10 cellular contexts compared by ENCODE assay signal in the genomic region with DNA sequence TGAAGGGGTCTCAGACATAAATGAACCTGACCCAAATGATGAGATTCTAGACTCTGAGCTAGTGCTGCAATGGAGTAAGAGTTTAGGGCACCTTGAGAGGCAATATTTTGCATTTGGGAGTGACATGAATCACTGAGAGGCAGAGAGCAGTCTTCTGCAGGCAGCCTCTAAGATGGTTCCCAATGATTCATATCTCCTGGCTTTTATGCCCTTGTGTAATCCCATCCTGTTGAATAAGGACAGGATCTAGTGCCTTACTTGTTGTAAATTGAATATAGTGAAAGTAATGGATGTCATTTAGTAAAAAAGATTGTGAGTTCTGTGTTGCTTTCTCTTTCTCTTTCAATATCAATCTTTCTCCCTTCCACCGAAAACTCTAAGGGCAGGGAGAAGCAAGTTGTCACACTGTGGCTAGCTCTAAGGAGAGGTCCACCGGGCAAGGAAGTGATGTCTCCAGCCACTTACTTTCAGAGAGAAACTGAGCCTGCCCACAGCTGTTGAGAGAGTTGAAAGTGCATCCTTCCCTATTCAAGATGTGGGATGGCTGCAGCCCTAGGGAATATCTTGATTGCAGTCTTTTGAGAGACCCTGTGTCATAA.
A peak's percentile ranks its signal among the peaks of the same experiment; 100 is the strongest.
DNase-seq lines count a peak whose midpoint lies in the region; ATAC-seq and TF ChIP-seq lines count a peak whose summit lies in the region.
"Had no signal": no experiment of that assay in that cellular context is flagged by ENCODE, and none has a peak within 500 bp of the region (broad histone marks: within the 10 kb centered on the region; RNA-seq: fewer than 3 reads in every experiment).

No MANE protein-coding gene starts in this region.

- ATAC-seq in RWPE2 (ENCODE audit: low read depth) (peak; percentile 69), HG03045 (IDR thresholded peaks at IDR 0.05; ENCODE audit: unreplicated experiment) (no peak), HG03280 (IDR thresholded peaks at IDR 0.05; ENCODE audit: unreplicated experiment) (no peak), GM18868 (IDR thresholded peaks at IDR 0.05; ENCODE audit: unreplicated experiment) (no peak)
- peak; percentile 57 for ATAC-seq in stimulated activated memory B cell treated with anti-CD40 and anti-IgM and Interleukin-4, amounts not matched to agents 10 μg/mL and 1 μg/mL and 100 μg/mL, for 72 hours

- DNase-seq in activated T-cell treated with anti-CD3 and anti-CD28 coated beads, Interleukin-2, amount 50 U/mL, for 24 hours: peak; percentile 40
- no peak for DNase-seq in activated T-cell treated with anti-CD3 and anti-CD28 coated beads, Interleukin-2, amount 50 U/mL, for 1 hour
- no peak for DNase-seq in RWPE2 (ENCODE audit: low spot score)
- peak; percentile 74 for DNase-seq in fibroblast of peridontal ligament (ENCODE audit: extremely low read depth)
- DNase-seq: NCI-H1436 had no signal

- no peak overlapping the region for H3K27ac Mint-ChIP-seq in activated T-cell treated with anti-CD3 and anti-CD28 coated beads, Interleukin-2, amount 50 U/mL, for 24 hours
- peak overlapping the region; percentile 13 for H3K27ac Mint-ChIP-seq in stimulated activated memory B cell treated with anti-CD40 and anti-IgM and Interleukin-4, amounts not matched to agents 10 μg/mL and 1 μg/mL and 100 μg/mL, for 72 hours

- H3K4me1 Mint-ChIP-seq in activated T-cell treated with anti-CD3 and anti-CD28 coated beads, Interleukin-2, amount 50 U/mL, for 24 hours (ENCODE audit: low read depth): peaks cover 20% of the 10 kb centered on the region
- H3K4me1 Mint-ChIP-seq in stimulated activated memory B cell treated with anti-CD40 and anti-IgM and Interleukin-4, amounts not matched to agents 10 μg/mL and 1 μg/mL and 100 μg/mL, for 72 hours: peaks cover 11% of the 10 kb centered on the region

- peaks cover 18% of the 10 kb centered on the region for H3K9me3 Mint-ChIP-seq in activated T-cell treated with anti-CD3 and anti-CD28 coated beads, Interleukin-2, amount 50 U/mL, for 24 hours
- peaks cover 12% of the 10 kb centered on the region for H3K9me3 Mint-ChIP-seq in stimulated activated memory B cell treated with anti-CD40 and anti-IgM and Interleukin-4, amounts not matched to agents 10 μg/mL and 1 μg/mL and 100 μg/mL, for 72 hours

- no peak for TF ChIP-seq CTCF in RWPE2 (IDR thresholded peaks at IDR 0.05; ENCODE audit: poor library complexity, severe bottlenecking)

- peaks cover 2% of the 10 kb centered on the region for H3K9me3 ChIP-seq in RWPE2 (ENCODE audit: severe bottlenecking)

- H3K27me3 ChIP-seq in RWPE2 (ENCODE audit: insufficient read depth, poor library complexity, severe bottlenecking): no peaks in the 10 kb centered on the region

- peaks cover 18% of the 10 kb centered on the region for H3K36me3 Mint-ChIP-seq in activated T-cell treated with anti-CD3 and anti-CD28 coated beads, Interleukin-2, amount 50 U/mL, for 24 hours (ENCODE audit: low read depth)
- H3K36me3 Mint-ChIP-seq in stimulated activated memory B cell treated with anti-CD40 and anti-IgM and Interleukin-4, amounts not matched to agents 10 μg/mL and 1 μg/mL and 100 μg/mL, for 72 hours: peaks cover 7% of the 10 kb centered on the region

- no peaks in the 10 kb centered on the region for H3K27me3 Mint-ChIP-seq in activated T-cell treated with anti-CD3 and anti-CD28 coated beads, Interleukin-2, amount 50 U/mL, for 24 hours
- no peaks in the 10 kb centered on the region for H3K27me3 Mint-ChIP-seq in stimulated activated memory B cell treated with anti-CD40 and anti-IgM and Interleukin-4, amounts not matched to agents 10 μg/mL and 1 μg/mL and 100 μg/mL, for 72 hours

- peaks cover 20% of the 10 kb centered on the region for H3K4me1 ChIP-seq in RWPE2 (ENCODE audit: insufficient read depth, poor library complexity, severe bottlenecking)

- H3K27ac ChIP-seq in RWPE2 (ENCODE audit: poor library complexity, severe bottlenecking): peak overlapping the region; percentile 8
- H3K27ac ChIP-seq: RWPE1 had no signal

- no peak overlapping the region for H3K4me3 ChIP-seq in RWPE2 (ENCODE audit: severe bottlenecking)

- no peaks in the 10 kb centered on the region for H3K36me3 ChIP-seq in RWPE2 (ENCODE audit: low read depth)

- H3K4me3 Mint-ChIP-seq in activated T-cell treated with anti-CD3 and anti-CD28 coated beads, Interleukin-2, amount 50 U/mL, for 24 hours: no peak overlapping the region
- no peak overlapping the region for H3K4me3 Mint-ChIP-seq in stimulated activated memory B cell treated with anti-CD40 and anti-IgM and Interleukin-4, amounts not matched to agents 10 μg/mL and 1 μg/mL and 100 μg/mL, for 72 hours

Comparison
In these comparisons a context has a peak if more than half of its experiments do, and no peak if none do; other contexts are left out.
1. DNase-seq: peak in activated T-cell treated with anti-CD3 and anti-CD28 coated beads, Interleukin-2, amount 50 U/mL, for 24 hours (single experiment) and fibroblast of peridontal ligament (single experiment); none in activated T-cell treated with anti-CD3 and anti-CD28 coated beads, Interleukin-2, amount 50 U/mL, for 1 hour (single experiment) and RWPE2 (single experiment).
2. ATAC-seq: peak in RWPE2 (single experiment) and stimulated activated memory B cell treated with anti-CD40 and anti-IgM and Interleukin-4, amounts not matched to agents 10 μg/mL and 1 μg/mL and 100 μg/mL, for 72 hours (single experiment); none in HG03045 (single experiment), HG03280 (single experiment) and GM18868 (single experiment).